In genomic region chr7:133633055-133633454, GRCh38 we compare ENCODE assay signal across 11 cellular contexts.
DNase-seq lines count a peak whose midpoint lies in the region; ATAC-seq, FAIRE-seq and TF ChIP-seq lines count a peak whose summit lies in the region.
"Had no signal": no experiment of that assay in that cellular context is flagged by ENCODE, and none has a peak within 500 bp of the region (broad histone marks: within the 10 kb centered on the region; RNA-seq: fewer than 3 reads in every experiment).

No MANE protein-coding gene starts in this region.

- ATAC-seq in HG03354 (IDR thresholded peaks at IDR 0.05; ENCODE audit: poor library complexity, severe bottlenecking, unreplicated experiment): no peak
- no peak for ATAC-seq in GM18861 (IDR thresholded peaks at IDR 0.05; ENCODE audit: unreplicated experiment)
- ATAC-seq: SK-N-SH treated with all-trans-retinoic acid at 6 μM for 48 hours had no signal

- CTCF ChIA-PET in endothelial cell of umbilical vein (lab: Charles Lee): no interaction called here

- TF ChIP-seq POLR2A in endothelial cell of umbilical vein (IDR thresholded peaks at IDR 0.05; ENCODE audit: low read depth, low read length): no peak

- no TSS peak for BruUV-seq in endothelial cell of umbilical vein (replicated peaks; lab: Mats Ljungman, UMichigan)

- H3K27me3 ChIP-seq in GM23248 (replicated peaks; ENCODE audit: insufficient read depth) (no peaks in the 10 kb centered on the region), endothelial cell of umbilical vein (ENCODE audit: control insufficient read depth in 2 of 2, insufficient read depth in 2 of 2, low read length in 2 of 2) (no peaks in the 10 kb centered on the region)

- no peak overlapping the region for H3K27ac ChIP-seq in GM23248
- H3K27ac ChIP-seq in endothelial cell of umbilical vein (ENCODE audit: insufficient read depth, low read depth, low read length): no peak overlapping the region

- no peaks in the 10 kb centered on the region for H3K79me2 ChIP-seq in GM23248 (ENCODE audit: insufficient read depth)
- H3K79me2 ChIP-seq in endothelial cell of umbilical vein (ENCODE audit: control insufficient read depth, insufficient read depth, low read length): no peaks in the 10 kb centered on the region

- H4K20me1 ChIP-seq in GM23248 (ENCODE audit: insufficient read depth): no peaks in the 10 kb centered on the region
- no peaks in the 10 kb centered on the region for H4K20me1 ChIP-seq in endothelial cell of umbilical vein (replicated peaks; ENCODE audit: control insufficient read depth, extremely low read depth, insufficient read depth, low read length)

- no peak for FAIRE-seq in endothelial cell of umbilical vein (lab: Jason Lieb, UNC)
- FAIRE-seq: small intestine had no signal

- intact Hi-C loops in endothelial cell of umbilical vein (cut with micrococcal nuclease): no loop called here

- H3K4me2 ChIP-seq in GM23248 (ENCODE audit: unreplicated experiment) (no peak overlapping the region), endothelial cell of umbilical vein (ENCODE audit: insufficient read depth, low read length) (no peak overlapping the region)

- WGBS in GM23248 (ENCODE audit: low coverage in 1 of 2, low lambda C conversion rate in 2 of 2, missing lambda C conversion rate in 2 of 2), 2 experiments: 47 to 48% methylated on average over 2 of the region's 2 CpGs

- in situ Hi-C loops in GM23248 (cut with MboI): no loop called here

- H3K4me3 ChIP-seq in GM23248 (no peak overlapping the region), endothelial cell of umbilical vein (replicated peaks in 1 of 3; ENCODE audit: insufficient read depth in 1 of 3, low read depth in 1 of 3, low read length in 3 of 3) (no peak overlapping the region)

- H2AFZ ChIP-seq in GM23248: no peak overlapping the region
- H2AFZ ChIP-seq in endothelial cell of umbilical vein (ENCODE audit: low read depth, low read length): no peak overlapping the region

- DNase-seq in GM23248 (peak; percentile 63), NCI-H226 (peak; percentile 51), endothelial cell of umbilical vein (ENCODE audit: low read depth, low spot score) (peak; percentile 23), renal cortical epithelial cell (ENCODE audit: low read depth) (peak; percentile 59), NCI-H128 (lab: John Stamatoyannopoulos, UW; ENCODE audit: unreplicated experiment) (no peak)
- DNase-seq: activated CD4-positive, alpha-beta T cell treated with anti-CD3 and anti-CD28 coated beads, Interleukin-2, amount 50 U/mL, for 4 hours; NCI-H446 treated with DMSO at 0.1 percent for 48 hours; small intestine had no signal

- H3K36me3 ChIP-seq in GM23248 (ENCODE audit: low read depth): no peaks in the 10 kb centered on the region
- H3K36me3 ChIP-seq in endothelial cell of umbilical vein (ENCODE audit: control insufficient read depth in 2 of 2, extremely low read depth in 1 of 2, insufficient read depth in 2 of 2, low read length in 2 of 2): no peaks in the 10 kb centered on the region

- dilution Hi-C loops in endothelial cell of umbilical vein (cut with MboI; ENCODE audit: extremely low pct_ligation_motif_present, low sequenced_read_pairs): no loop called here

- H3K9me3 ChIP-seq in GM23248 (ENCODE audit: low read depth) (no peaks in the 10 kb centered on the region), endothelial cell of umbilical vein (replicated peaks; ENCODE audit: control insufficient read depth, insufficient read depth, low read length) (no peaks in the 10 kb centered on the region)

- POLR2A ChIA-PET in endothelial cell of umbilical vein (lab: Charles Lee): no interaction called here

- H3K9ac ChIP-seq in GM23248 (no peak overlapping the region), endothelial cell of umbilical vein (replicated peaks; ENCODE audit: extremely low read depth, insufficient read depth, low read length) (no peak overlapping the region)

- peaks cover 23% of the 10 kb centered on the region for H3F3A ChIP-seq in GM23248 (ENCODE audit: insufficient read depth)

- no peaks in the 10 kb centered on the region for H3K9me2 ChIP-seq in GM23248 (ENCODE audit: insufficient read depth)

- H3K4me1 ChIP-seq in GM23248 (ENCODE audit: insufficient read depth) (peaks cover 11% of the 10 kb centered on the region; the same call in 1 of the 2 replicates), endothelial cell of umbilical vein (ENCODE audit: control insufficient read depth, extremely low read depth, insufficient read depth, low read length) (no peaks in the 10 kb centered on the region)

- no peak for TF ChIP-seq CTCF in endothelial cell of umbilical vein (IDR thresholded peaks at IDR 0.05; ENCODE audit: extremely low read depth in 1 of 2, insufficient read depth in 1 of 2, low read depth in 1 of 2, low read length in 2 of 2)

- H3K9me1 ChIP-seq in endothelial cell of umbilical vein (replicated peaks; ENCODE audit: control insufficient read depth, extremely low read depth, insufficient read depth, low read length): no peaks in the 10 kb centered on the region

TF ChIP-seq in endothelial cell of umbilical vein, 7 proteins besides CTCF, POLR2A, EP300 and RAD21:
- TF ChIP-seq GATA2 (IDR thresholded peaks at IDR 0.05; ENCODE audit: insufficient read depth, insufficient read length, low read depth, low read length) (no peak), EZH2 (IDR thresholded peaks at IDR 0.05; ENCODE audit: borderline replicate concordance, low read depth, low read length, severe bottlenecking) (no peak), MYC (IDR thresholded peaks at IDR 0.05; ENCODE audit: low read depth, low read length) (no peak), FOS (IDR thresholded peaks at IDR 0.05; ENCODE audit: borderline replicate concordance, insufficient read depth, low read length) (no peak), JUN (IDR thresholded peaks at IDR 0.05; ENCODE audit: borderline replicate concordance, insufficient read depth, insufficient read length, low read depth) (no peak), POLR2AphosphoS5 (IDR thresholded peaks at IDR 0.05; ENCODE audit: insufficient read depth, low read depth, low read length) (no peak)
- TF ChIP-seq, protein P1, sequence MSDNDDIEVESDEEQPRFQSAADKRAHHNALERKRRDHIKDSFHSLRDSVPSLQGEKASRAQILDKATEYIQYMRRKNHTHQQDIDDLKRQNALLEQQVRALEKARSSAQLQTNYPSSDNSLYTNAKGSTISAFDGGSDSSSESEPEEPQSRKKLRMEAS (IDR thresholded peaks at IDR 0.05; ENCODE audit: insufficient read depth, insufficient read length): no peak
